Comparison of ENCODE assay signal across 13 cellular contexts in the genomic region with DNA sequence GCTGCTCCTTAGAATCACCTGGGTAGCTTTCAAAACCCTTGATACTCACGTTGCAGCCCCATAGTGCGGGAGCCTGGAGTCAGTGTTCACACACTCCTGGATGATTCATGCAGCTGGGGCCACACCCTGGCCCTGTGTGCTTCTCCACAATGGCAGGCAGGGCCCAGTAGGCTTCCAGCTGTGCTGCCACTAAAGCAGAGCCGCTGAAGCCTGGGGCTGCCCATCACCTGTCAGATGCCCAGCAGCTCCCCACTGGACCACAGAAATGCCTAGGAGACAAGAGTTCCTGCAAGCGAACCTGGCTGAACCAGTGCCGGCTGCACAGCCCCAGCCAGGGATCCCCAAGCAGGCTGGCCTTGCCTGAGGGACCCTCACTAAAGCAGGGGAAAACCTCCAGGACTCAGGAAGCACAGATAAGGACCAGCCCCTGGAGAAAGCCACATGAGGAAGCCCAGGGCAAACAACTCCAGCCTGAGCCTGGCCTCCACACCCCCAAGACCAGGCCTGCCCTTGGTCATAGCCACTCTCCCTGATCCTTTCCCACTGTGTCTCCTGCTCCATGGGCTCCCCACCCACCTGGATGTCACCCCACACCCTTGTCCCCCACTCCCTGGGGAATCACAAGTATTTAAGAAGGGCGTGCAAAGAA.
DNase-seq lines count a peak whose midpoint lies in the region; ATAC-seq, FAIRE-seq and TF ChIP-seq lines count a peak whose summit lies in the region.
"Had no signal": no experiment of that assay in that cellular context is flagged by ENCODE, and none has a peak within 500 bp of the region (broad histone marks: within the 10 kb centered on the region; RNA-seq: fewer than 3 reads in every experiment).

No MANE protein-coding gene starts in this region.

- POLR2A ChIA-PET in MCF 10A (lab: Yijun Ruan, JAX), result no interaction called here

- no peak overlapping the region for H2AFZ ChIP-seq in hepatocyte

- CTCF ChIA-PET in MCF 10A (lab: Yijun Ruan, JAX), result interaction anchor here (0.7 to 1.7 kb wide), 5 partner anchors 12 to 808 kb away, joined by 3 to 8 read pairs (median 3); no protein-coding TSS in a partner anchor

- no peaks in the 10 kb centered on the region for H3K36me3 Mint-ChIP-seq in MCF 10A (ENCODE audit: insufficient read depth, unreplicated experiment)
- H3K36me3 Mint-ChIP-seq: T-cell had no signal

- no peaks in the 10 kb centered on the region for H3K9me3 ChIP-seq in breast epithelium
- H3K9me3 ChIP-seq in hepatocyte (ENCODE audit: low read depth), result no peaks in the 10 kb centered on the region
- H3K9me3 ChIP-seq: HAP-1 had no signal

- H3K27me3 Mint-ChIP-seq in MCF 10A (ENCODE audit: insufficient read depth, unreplicated experiment), result no peaks in the 10 kb centered on the region

- intact Hi-C loops in MCF 10A (cut with micrococcal nuclease) (no loop called here), breast epithelium (cut with DNase I; ENCODE audit: low total_unique reads) (no loop called here)

- no peaks in the 10 kb centered on the region for H3K4me1 ChIP-seq in breast epithelium
- no peaks in the 10 kb centered on the region for H3K4me1 ChIP-seq in hepatocyte (ENCODE audit: insufficient read depth)
- H3K4me1 ChIP-seq: HAP-1 had no signal

- no peaks in the 10 kb centered on the region for H3K4me1 Mint-ChIP-seq in MCF 10A (ENCODE audit: insufficient read depth, unreplicated experiment)
- H3K4me1 Mint-ChIP-seq: T-cell had no signal

- H3K79me2 ChIP-seq in hepatocyte, result no peaks in the 10 kb centered on the region

- no peaks in the 10 kb centered on the region for H3K36me3 ChIP-seq in breast epithelium
- no peaks in the 10 kb centered on the region for H3K36me3 ChIP-seq in hepatocyte (replicated peaks; ENCODE audit: insufficient read depth, low read depth)
- H3K36me3 ChIP-seq: HAP-1 had no signal

- H3K9me3 Mint-ChIP-seq in MCF 10A (ENCODE audit: unreplicated experiment), result no peaks in the 10 kb centered on the region

- peak; percentile 69 for DNase-seq in MCF 10A (ENCODE audit: unreplicated experiment)
- no peak for DNase-seq in breast epithelium (ENCODE audit: low spot score in 2 of 2)
- DNase-seq in NCI-H345 treated with DMSO at 0.1 percent for 48 hours (lab: John Stamatoyannopoulos, UW; ENCODE audit: unreplicated experiment), result peak; percentile 54
- peak; percentile 25 for DNase-seq in urothelium cell line (ENCODE audit: low spot score)
- no peak for DNase-seq in OCI-M2 (lab: John Stamatoyannopoulos, UW; ENCODE audit: unreplicated experiment)
- DNase-seq in NCI-H226, result no peak
- no peak for DNase-seq in hepatocyte (ENCODE audit: low spot score)
- DNase-seq: activated T-cell treated with anti-CD3 and anti-CD28 coated beads, Interleukin-2, amount 50 U/mL, for 24 hours; amniotic stem cell; cortex of kidney had no signal

- TF ChIP-seq POLR2A in breast epithelium (IDR thresholded peaks at IDR 0.05), result no peak

- H3K27ac ChIP-seq in breast epithelium (no peak overlapping the region), hepatocyte (no peak overlapping the region)

- no peak overlapping the region for H3K4me2 ChIP-seq in hepatocyte

- no peaks in the 10 kb centered on the region for H4K20me1 ChIP-seq in hepatocyte (ENCODE audit: insufficient read depth, poor library complexity, severe bottlenecking)

- H3K4me3 ChIP-seq in breast epithelium (no peak overlapping the region), hepatocyte (no peak overlapping the region)
- H3K4me3 ChIP-seq: HAP-1 had no signal

- peak; percentile 98 for ATAC-seq in esophagus mucosa
- ATAC-seq: T-cell had no signal

- no peak for TF ChIP-seq CTCF in MCF 10A (IDR thresholded peaks at IDR 0.05; ENCODE audit: unreplicated experiment)
- TF ChIP-seq CTCF in breast epithelium (IDR thresholded peaks at IDR 0.05), result no peak
- TF ChIP-seq CTCF in hepatocyte (IDR thresholded peaks at IDR 0.05; ENCODE audit: poor library complexity), result no peak

- no peaks in the 10 kb centered on the region for H3K27me3 ChIP-seq in breast epithelium
- H3K27me3 ChIP-seq in hepatocyte, result no peaks in the 10 kb centered on the region

- BruUV-seq in MCF 10A (replicated peaks; lab: Mats Ljungman, UMichigan), result no TSS peak

- no peak overlapping the region for H3K27ac Mint-ChIP-seq in MCF 10A (ENCODE audit: low read depth, unreplicated experiment)
- H3K27ac Mint-ChIP-seq: activated T-cell treated with anti-CD3 and anti-CD28 coated beads, Interleukin-2, amount 50 U/mL, for 24 hours; T-cell had no signal

- 65% methylated on average over 6 of the region's 6 CpGs for WGBS in hepatocyte (ENCODE audit: low lambda C conversion rate, missing lambda C conversion rate)

- H3K4me3 Mint-ChIP-seq in MCF 10A (ENCODE audit: unreplicated experiment), result no peak overlapping the region
- H3K4me3 Mint-ChIP-seq: activated T-cell treated with anti-CD3 and anti-CD28 coated beads, Interleukin-2, amount 50 U/mL, for 24 hours; T-cell had no signal

- no peak for FAIRE-seq in urothelium cell line (lab: Jason Lieb, UNC)

- H3K9me2 ChIP-seq in hepatocyte (replicated peaks; ENCODE audit: insufficient read depth), result no peaks in the 10 kb centered on the region

Comparison
In these comparisons a context has a peak if more than half of its experiments do, and no peak if none do; other contexts are left out.
1. DNase-seq: peak in MCF 10A (single experiment), NCI-H345 treated with DMSO at 0.1 percent for 48 hours (single experiment) and urothelium cell line (single experiment); none in breast epithelium (0 of 2), OCI-M2 (single experiment), NCI-H226 (single experiment) and hepatocyte (single experiment).